1 cellular context compared by ENCODE assay signal in genomic region chr20:56788041-56788670, GRCh38.
TF ChIP-seq lines count a peak whose summit lies in the region.

No MANE protein-coding gene starts in this region.

TF ChIP-seq in HepG2, 621 proteins besides CTCF, POLR2A, EP300 and RAD21 (continued from another document):
- TF ChIP-seq ZNF644 (CRISPR knock-in tag; IDR thresholded peaks at IDR 0.05; ENCODE audit: low read depth) (peak; percentile 82), MED8 (CRISPR knock-in tag; IDR thresholded peaks at IDR 0.05; ENCODE audit: insufficient replicate concordance) (no peak), TFE3 (CRISPR knock-in tag; IDR thresholded peaks at IDR 0.05) (peak; percentile 66; the same call in 1 of the 2 replicates), CHD4 (IDR thresholded peaks at IDR 0.05; ENCODE audit: borderline replicate concordance, low read length) (peak; percentile 96), ZBTB4 (CRISPR knock-in tag; IDR thresholded peaks at IDR 0.05; ENCODE audit: borderline replicate concordance) (no peak), MAZ (IDR thresholded peaks at IDR 0.05; ENCODE audit: borderline replicate concordance, low read depth, low read length) (peak; percentile 83; the same call in 1 of the 2 replicates), MAZ (CRISPR knock-in tag; IDR thresholded peaks at IDR 0.05; ENCODE audit: low read depth) (no peak), HNF1B (CRISPR knock-in tag; IDR thresholded peaks at IDR 0.05) (no peak)
TF ChIP-seq in HepG2: peak in this region for 78.
